Comparison of ENCODE assay signal across 23 cellular contexts in the genomic region with DNA sequence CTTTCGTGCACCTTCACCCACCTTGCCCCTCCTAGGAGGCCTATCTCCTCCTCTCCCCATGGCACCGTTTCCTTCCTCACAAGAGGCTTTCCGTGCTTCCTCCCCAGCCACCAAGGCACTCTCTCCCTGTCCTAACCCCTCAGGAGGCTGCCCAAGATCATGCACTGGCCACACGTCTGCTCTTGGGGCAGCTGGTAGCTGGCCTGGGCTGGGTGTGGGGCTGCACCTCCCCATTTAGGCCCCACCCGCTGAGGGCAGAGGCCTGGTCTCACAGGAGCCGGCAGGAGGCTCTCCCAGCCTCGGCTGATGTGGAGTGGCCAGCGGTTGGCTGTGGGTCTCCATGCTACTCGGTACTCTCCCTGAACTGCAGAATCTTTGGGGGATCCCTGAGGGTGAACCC. TPM values are rescaled to one million over a fixed set of nuclear protein-coding genes. Genes with fewer than 3 reads are reported as not detected.
DNase-seq lines count a peak whose midpoint lies in the region; ATAC-seq and TF ChIP-seq lines count a peak whose summit lies in the region.
"Had no signal": no experiment of that assay in that cellular context is flagged by ENCODE, and none has a peak within 500 bp of the region (broad histone marks: within the 10 kb centered on the region; RNA-seq: fewer than 3 reads in every experiment).

No MANE protein-coding gene starts in this region.

- H3K9me3 ChIP-seq in CD8-positive, alpha-beta T cell (ENCODE audit: low read length), result no peaks in the 10 kb centered on the region
- H3K9me3 ChIP-seq in ovary, result no peaks in the 10 kb centered on the region
- H3K9me3 ChIP-seq: heart left ventricle, SJSA1, suprapubic skin had no signal

- H3K36me3 Mint-ChIP-seq in CD8-positive, alpha-beta T cell, result peaks cover 8% of the 10 kb centered on the region
- no peaks in the 10 kb centered on the region for H3K36me3 Mint-ChIP-seq in activated naive CD8-positive, alpha-beta T cell treated with anti-CD3 and anti-CD28 coated beads for 36 hours
- peaks cover 0 to 9% (median 0%) of the 10 kb centered on the region in 3 donors for H3K36me3 Mint-ChIP-seq in naive thymus-derived CD8-positive, alpha-beta T cell
- H3K36me3 Mint-ChIP-seq: activated naive CD8-positive, alpha-beta T cell treated with anti-CD3 and anti-CD28 coated beads, Interleukin-2, amount 10 ng/mL, durations not matched to agents 7 days and 5 days; stimulated activated memory B cell treated with anti-CD40 and anti-IgM and Interleukin-4, amounts not matched to agents 10 μg/mL and 1 μg/mL and 100 μg/mL, for 72 hours had no signal

- intact Hi-C loops in CD8-positive, alpha-beta T cell (cut with DNase I, micrococcal nuclease), result no loop called here
- intact Hi-C loops in ovary (cut with DNase I), result no loop called here

- TF ChIP-seq EP300 in ovary (IDR thresholded peaks at IDR 0.05), result no peak

- DNase-seq in Ammon's horn (ENCODE audit: low spot score) (peak; percentile 41), ovary (no peak), DMS153 (lab: John Stamatoyannopoulos, UW) (no peak), GM13976 (ENCODE audit: low spot score) (no peak)
- DNase-seq in CD8-positive, alpha-beta T cell, result no peak
- DNase-seq in activated naive CD8-positive, alpha-beta T cell treated with anti-CD3 and anti-CD28 coated beads for 36 hours, result no peak
- no peak for DNase-seq in naive thymus-derived CD8-positive, alpha-beta T cell
- DNase-seq: ACHN; activated naive CD8-positive, alpha-beta T cell treated with anti-CD3 and anti-CD28 coated beads, Interleukin-2, amount 10 ng/mL, durations not matched to agents 7 days and 5 days; dorsolateral prefrontal cortex; GM23248; Karpas-422; NCI-H146; NCI-H510A treated with DMSO at 0.1 percent for 48 hours; retina had no signal

- no peak overlapping the region for H3K27ac ChIP-seq in CD8-positive, alpha-beta T cell (ENCODE audit: low read depth, low read length)
- H3K27ac ChIP-seq in ovary, result no peak overlapping the region
- H3K27ac ChIP-seq: C4-2B, epithelial cell of prostate, GM23248, heart left ventricle, SJSA1, suprapubic skin had no signal

- peak overlapping the region; percentile 73 for H3K27ac Mint-ChIP-seq in CD8-positive, alpha-beta T cell
- peak overlapping the region; percentile 46 for H3K27ac Mint-ChIP-seq in activated naive CD8-positive, alpha-beta T cell treated with anti-CD3 and anti-CD28 coated beads for 36 hours
- H3K27ac Mint-ChIP-seq in naive thymus-derived CD8-positive, alpha-beta T cell, result peak overlapping the region in 7 of 10 donors; percentile 74 to 90 (median 84)
- H3K27ac Mint-ChIP-seq: activated naive CD8-positive, alpha-beta T cell treated with anti-CD3 and anti-CD28 coated beads, Interleukin-2, amount 10 ng/mL, durations not matched to agents 7 days and 5 days had no signal

- H3K9me3 Mint-ChIP-seq in CD8-positive, alpha-beta T cell, result no peaks in the 10 kb centered on the region
- no peaks in the 10 kb centered on the region for H3K9me3 Mint-ChIP-seq in activated naive CD8-positive, alpha-beta T cell treated with anti-CD3 and anti-CD28 coated beads for 36 hours
- H3K9me3 Mint-ChIP-seq in naive thymus-derived CD8-positive, alpha-beta T cell, result no peaks in the 10 kb centered on the region
- H3K9me3 Mint-ChIP-seq: activated naive CD8-positive, alpha-beta T cell treated with anti-CD3 and anti-CD28 coated beads, Interleukin-2, amount 10 ng/mL, durations not matched to agents 7 days and 5 days; central memory CD8-positive, alpha-beta T cell; stimulated activated memory B cell treated with anti-CD40 and anti-IgM and Interleukin-4, amounts not matched to agents 10 μg/mL and 1 μg/mL and 100 μg/mL, for 72 hours had no signal

- H3K4me1 Mint-ChIP-seq in CD8-positive, alpha-beta T cell (ENCODE audit: low read depth), result peaks cover 34% of the 10 kb centered on the region
- H3K4me1 Mint-ChIP-seq in activated naive CD8-positive, alpha-beta T cell treated with anti-CD3 and anti-CD28 coated beads for 36 hours, result peaks cover 26% of the 10 kb centered on the region
- peaks cover 0 to 32% (median 29%) of the 10 kb centered on the region in 4 donors for H3K4me1 Mint-ChIP-seq in naive thymus-derived CD8-positive, alpha-beta T cell
- H3K4me1 Mint-ChIP-seq: activated naive CD8-positive, alpha-beta T cell treated with anti-CD3 and anti-CD28 coated beads, Interleukin-2, amount 10 ng/mL, durations not matched to agents 7 days and 5 days had no signal

- no peak for TF ChIP-seq POLR2A in ovary (IDR thresholded peaks at IDR 0.05)

- POLR2A ChIA-PET in CD8-positive, alpha-beta T cell (lab: Charles Lee), result no interaction called here
- POLR2A ChIA-PET in naive thymus-derived CD8-positive, alpha-beta T cell (lab: Charles Lee), result interaction anchor here (0.8 to 3.6 kb wide), 3 partner anchors 8 to 35 kb away, joined by 3 to 11 read pairs (median 4); no protein-coding TSS in a partner anchor

- H3K27me3 ChIP-seq in CD8-positive, alpha-beta T cell (ENCODE audit: insufficient read depth, low read length), result no peaks in the 10 kb centered on the region
- H3K27me3 ChIP-seq in ovary, result no peaks in the 10 kb centered on the region
- H3K27me3 ChIP-seq: dorsolateral prefrontal cortex, heart left ventricle, SJSA1 had no signal

- WGBS in ovary, 3 donors, result 82 to 88% (median 86%) methylated on average over 8 to 9 of the region's 9 CpGs

- CTCF ChIA-PET in CD8-positive, alpha-beta T cell (lab: Charles Lee), result no interaction called here

- H3K36me3 ChIP-seq in CD8-positive, alpha-beta T cell (ENCODE audit: insufficient read depth, low read length), result no peaks in the 10 kb centered on the region
- no peaks in the 10 kb centered on the region for H3K36me3 ChIP-seq in ovary
- H3K36me3 ChIP-seq: heart left ventricle, SJSA1, suprapubic skin had no signal

- ATAC-seq in CD8-positive, alpha-beta T cell, result no peak
- ATAC-seq in naive thymus-derived CD8-positive, alpha-beta T cell, result no peak
- no peak for ATAC-seq in GM19328 (IDR thresholded peaks at IDR 0.05; ENCODE audit: unreplicated experiment)
- ATAC-seq: heart left ventricle; stimulated activated memory B cell treated with anti-CD40 and anti-IgM and Interleukin-4, amounts not matched to agents 10 μg/mL and 1 μg/mL and 100 μg/mL, for 72 hours had no signal

- in situ Hi-C loops in GM13976 (cut with MboI; ENCODE audit: low sequenced_read_pairs, unreplicated experiment), result no loop called here

- H3K4me3 Mint-ChIP-seq in CD8-positive, alpha-beta T cell, result no peak overlapping the region
- H3K4me3 Mint-ChIP-seq in activated naive CD8-positive, alpha-beta T cell treated with anti-CD3 and anti-CD28 coated beads for 36 hours, result no peak overlapping the region
- peak overlapping the region in 3 of 10 donors; percentile 6 to 54 (median 11) for H3K4me3 Mint-ChIP-seq in naive thymus-derived CD8-positive, alpha-beta T cell
- H3K4me3 Mint-ChIP-seq: activated naive CD8-positive, alpha-beta T cell treated with anti-CD3 and anti-CD28 coated beads, Interleukin-2, amount 10 ng/mL, durations not matched to agents 7 days and 5 days; central memory CD8-positive, alpha-beta T cell; stimulated activated memory B cell treated with anti-CD40 and anti-IgM and Interleukin-4, amounts not matched to agents 10 μg/mL and 1 μg/mL and 100 μg/mL, for 72 hours had no signal

- no peak overlapping the region for H3K4me3 ChIP-seq in CD8-positive, alpha-beta T cell (ENCODE audit: low read depth, low read length)
- no peak overlapping the region for H3K4me3 ChIP-seq in ovary
- H3K4me3 ChIP-seq: dorsolateral prefrontal cortex, GM23248, heart left ventricle, SJSA1, suprapubic skin had no signal

- H3K4me1 ChIP-seq in CD8-positive, alpha-beta T cell (ENCODE audit: insufficient read depth, low read length), result peaks cover 93% of the 10 kb centered on the region
- no peaks in the 10 kb centered on the region for H3K4me1 ChIP-seq in ovary (ENCODE audit: insufficient read depth)
- H3K4me1 ChIP-seq: suprapubic skin had no signal

- H3K27me3 Mint-ChIP-seq in CD8-positive, alpha-beta T cell (ENCODE audit: low read depth), result no peaks in the 10 kb centered on the region
- no peaks in the 10 kb centered on the region for H3K27me3 Mint-ChIP-seq in activated naive CD8-positive, alpha-beta T cell treated with anti-CD3 and anti-CD28 coated beads for 36 hours
- no peaks in the 10 kb centered on the region for H3K27me3 Mint-ChIP-seq in naive thymus-derived CD8-positive, alpha-beta T cell
- H3K27me3 Mint-ChIP-seq: activated naive CD8-positive, alpha-beta T cell treated with anti-CD3 and anti-CD28 coated beads, Interleukin-2, amount 10 ng/mL, durations not matched to agents 7 days and 5 days; central memory CD8-positive, alpha-beta T cell; stimulated activated memory B cell treated with anti-CD40 and anti-IgM and Interleukin-4, amounts not matched to agents 10 μg/mL and 1 μg/mL and 100 μg/mL, for 72 hours had no signal

- TF ChIP-seq CTCF in CD8-positive, alpha-beta T cell (IDR thresholded peaks at IDR 0.05), result no peak
- no peak for TF ChIP-seq CTCF in ovary (IDR thresholded peaks at IDR 0.05)
- no peak for TF ChIP-seq CTCF in GM13976 (IDR thresholded peaks at IDR 0.05; ENCODE audit: borderline replicate concordance, control extremely low read depth, extremely low read depth, insufficient read depth, missing control alignments)

RNA-seq across cellular contexts. Expression of a gene that starts 13.6 kb away (rescaled TPM):
- 10 to 100 TPM; 39.1 to 39.7 TPM for total RNA-seq in CD8-positive, alpha-beta T cell
- 10 to 100 TPM; 15.9 TPM for total RNA-seq in activated naive CD8-positive, alpha-beta T cell treated with anti-CD3 and anti-CD28 coated beads for 36 hours
- total RNA-seq in naive thymus-derived CD8-positive, alpha-beta T cell, result 10 to 100 TPM; 65.7 to 66.1 TPM
- polyA plus RNA-seq in naive thymus-derived CD8-positive, alpha-beta T cell, result 10 to 100 TPM; 10.0 to 21.5 (median 14.2) TPM
- 10 to 100 TPM in 5 of 7 donors, 1 to 10 TPM in 2; 3.3 to 17.1 (median 10.7) TPM for total RNA-seq in ovary
- 1 to 10 TPM; 3.8 to 7.6 TPM for polyA plus RNA-seq in ovary
